ENCODE assay signal across 18 cellular contexts in genomic region chr18:27202771-27203170, GRCh38. TPM values are rescaled to one million over a fixed set of nuclear protein-coding genes. Genes with fewer than 3 reads are reported as not detected.
"Had no signal": no experiment of that assay in that cellular context is flagged by ENCODE, and none has a peak within 500 bp of the region (broad histone marks: within the 10 kb centered on the region; RNA-seq: fewer than 3 reads in every experiment).

No MANE protein-coding gene starts in this region.

- H3K4me1 Mint-ChIP-seq: activated CD4-positive, alpha-beta memory T cell treated with anti-CD3 and anti-CD28 coated beads, Interleukin-2, amount 10 ng/mL, durations not matched to agents 7 days and 5 days; activated naive CD8-positive, alpha-beta T cell treated with anti-CD3 and anti-CD28 coated beads for 36 hours; immature natural killer cell; memory B cell had no signal

- H3K9me3 Mint-ChIP-seq: activated naive CD8-positive, alpha-beta T cell treated with anti-CD3 and anti-CD28 coated beads for 36 hours; nephron progenitor cell had no signal

- H3K4me1 ChIP-seq: left lung had no signal

- H3K27ac ChIP-seq: cardiac muscle cell, coronary artery, left lung, pancreas, skin epidermis, stomach, thoracic aorta had no signal

- H3K27ac Mint-ChIP-seq: activated CD4-positive, alpha-beta memory T cell treated with anti-CD3 and anti-CD28 coated beads, Interleukin-2, amount 10 ng/mL, durations not matched to agents 7 days and 5 days; activated naive CD8-positive, alpha-beta T cell treated with anti-CD3 and anti-CD28 coated beads for 36 hours; immature natural killer cell; memory B cell had no signal

- H3K27me3 Mint-ChIP-seq: activated CD4-positive, alpha-beta memory T cell treated with anti-CD3 and anti-CD28 coated beads, Interleukin-2, amount 10 ng/mL, durations not matched to agents 7 days and 5 days; activated naive CD8-positive, alpha-beta T cell treated with anti-CD3 and anti-CD28 coated beads for 36 hours; memory B cell had no signal

- H3K9me3 ChIP-seq: left lung, pancreas, stomach, thoracic aorta had no signal

- H3K36me3 ChIP-seq: cardiac muscle cell, left lung, pancreas, stomach, thoracic aorta had no signal

- H3K4me3 Mint-ChIP-seq: activated CD4-positive, alpha-beta memory T cell treated with anti-CD3 and anti-CD28 coated beads, Interleukin-2, amount 10 ng/mL, durations not matched to agents 7 days and 5 days; activated naive CD8-positive, alpha-beta T cell treated with anti-CD3 and anti-CD28 coated beads for 36 hours; immature natural killer cell; memory B cell; nephron progenitor cell had no signal

- H3K27me3 ChIP-seq: cardiac muscle cell, left lung, pancreas, stomach had no signal

- H3K4me3 ChIP-seq: cardiac muscle cell, coronary artery, left lung, pancreas, skin epidermis, stomach, thoracic aorta had no signal

- ATAC-seq: activated CD4-positive, CD25-positive, alpha-beta regulatory T cell treated with anti-CD3 and anti-CD28 coated beads, Interleukin-2, amount 50 U/mL, for 24 hours; left lung; pancreas had no signal

- H3K36me3 Mint-ChIP-seq: activated naive CD8-positive, alpha-beta T cell treated with anti-CD3 and anti-CD28 coated beads for 36 hours; immature natural killer cell; memory B cell had no signal

- DNase-seq: activated CD4-positive, alpha-beta memory T cell treated with anti-CD3 and anti-CD28 coated beads, Interleukin-2, amount 10 ng/mL, durations not matched to agents 7 days and 5 days; activated gamma-delta T cell treated with Interleukin-2 at 50 U/mL for 16 hours; activated naive CD8-positive, alpha-beta T cell treated with anti-CD3 and anti-CD28 coated beads for 36 hours; activated T-cell treated with anti-CD3 and anti-CD28 coated beads, Interleukin-2, amount 50 U/mL, for 48 hours; effector CD8-positive, alpha-beta T cell; immature natural killer cell; left lung; nephron progenitor cell; pancreas; stomach had no signal

RNA-seq across cellular contexts. Expression of gene CHST9, which starts 17.7 kb away (rescaled TPM):
- total RNA-seq: activated CD4-positive, alpha-beta memory T cell treated with anti-CD3 and anti-CD28 coated beads, Interleukin-2, amount 10 ng/mL, durations not matched to agents 7 days and 5 days; activated naive CD8-positive, alpha-beta T cell treated with anti-CD3 and anti-CD28 coated beads for 36 hours; glomerular endothelial cell; T-helper 2 cell treated with Interferon-gamma antibody and Interleukin-4, amounts not matched to agents 100 ng/mL and 5 ng/mL, for 36 hours had no signal
- polyA plus RNA-seq: cardiac muscle cell, immature natural killer cell had no signal
